Comparison of ENCODE assay signal across 1 cellular context in the genomic region with DNA sequence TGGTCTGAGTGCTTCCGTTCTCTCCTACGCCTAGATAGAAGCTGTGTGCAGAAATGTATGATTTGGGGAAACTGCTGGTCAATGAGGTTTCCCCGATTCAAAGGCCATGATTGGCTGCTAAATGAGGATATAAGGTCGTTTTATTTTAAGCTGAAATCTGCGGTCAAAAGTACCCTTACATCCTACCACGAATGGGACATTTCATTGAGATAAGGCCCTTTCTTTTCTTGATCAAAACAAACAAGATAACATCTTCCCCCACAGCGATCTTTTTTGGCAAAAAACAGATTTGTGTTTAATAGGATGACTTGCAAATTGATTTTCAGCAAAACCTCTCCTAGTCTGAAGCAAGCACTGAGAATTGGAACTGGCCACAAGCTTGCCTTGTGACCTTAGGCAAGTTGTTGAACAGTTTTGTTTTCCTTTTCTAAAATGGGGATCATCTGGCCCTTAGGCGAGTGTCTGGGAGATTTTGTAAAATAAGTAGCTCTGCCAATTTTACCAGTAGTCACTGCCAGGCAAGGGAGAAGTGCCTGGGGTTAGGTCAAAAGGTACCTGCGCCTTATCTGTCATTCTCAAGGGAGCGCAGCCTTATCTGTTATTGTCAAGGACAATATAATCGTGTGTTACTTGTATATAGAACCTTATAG.
TF ChIP-seq lines count a peak whose summit lies in the region.

No MANE protein-coding gene starts in this region.

TF ChIP-seq in K562, 482 proteins besides CTCF, POLR2A, EP300 and RAD21 (continued from another document):
- 0 out of 4 replicates have a peak, but pooled peaks of 1 of the 2 experiments have one; percentile 11 for TF ChIP-seq NRF1 (conservative IDR thresholded peaks at IDR 0.05 in 1 of 2, IDR thresholded peaks at IDR 0.05 in 1 of 2)
- 0 out of 4 replicates have a peak, but pooled peaks of 1 of the 2 experiments have one; percentile 23 for TF ChIP-seq SRF (CRISPR knock-in tag; IDR thresholded peaks at IDR 0.05)
- no peak for TF ChIP-seq SAFB2 (IDR thresholded peaks at IDR 0.05; ENCODE audit: borderline replicate concordance, low read depth, low read length, severe bottlenecking)
- no peak for TF ChIP-seq SLC30A9 (CRISPR knock-in tag; IDR thresholded peaks at IDR 0.05)
- TF ChIP-seq, protein P1, sequence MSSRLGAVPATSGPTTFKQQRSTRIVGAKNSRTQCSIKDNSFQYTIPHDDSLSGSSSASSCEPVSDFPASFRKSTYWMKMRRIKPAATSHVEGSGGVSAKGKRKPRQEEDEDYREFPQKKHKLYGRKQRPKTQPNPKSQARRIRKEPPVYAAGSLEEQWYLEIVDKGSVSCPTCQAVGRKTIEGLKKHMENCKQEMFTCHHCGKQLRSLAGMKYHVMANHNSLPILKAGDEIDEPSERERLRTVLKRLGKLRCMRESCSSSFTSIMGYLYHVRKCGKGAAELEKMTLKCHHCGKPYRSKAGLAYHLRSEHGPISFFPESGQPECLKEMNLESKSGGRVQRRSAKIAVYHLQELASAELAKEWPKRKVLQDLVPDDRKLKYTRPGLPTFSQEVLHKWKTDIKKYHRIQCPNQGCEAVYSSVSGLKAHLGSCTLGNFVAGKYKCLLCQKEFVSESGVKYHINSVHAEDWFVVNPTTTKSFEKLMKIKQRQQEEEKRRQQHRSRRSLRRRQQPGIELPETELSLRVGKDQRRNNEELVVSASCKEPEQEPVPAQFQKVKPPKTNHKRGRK (tag; IDR thresholded peaks at IDR 0.05), result peak; percentile 67; the same call in 1 of the 2 replicates
- peak; percentile 19; the same call in 1 of the 2 replicates for TF ChIP-seq ZBTB40 (IDR thresholded peaks at IDR 0.05)
- no peak for TF ChIP-seq ZBTB40 (CRISPR knock-in tag; IDR thresholded peaks at IDR 0.05)
- TF ChIP-seq MAFF (IDR thresholded peaks at IDR 0.05; ENCODE audit: low read length), result peak; percentile 37; the same call in 1 of the 2 replicates
- TF ChIP-seq SIRT6 (IDR thresholded peaks at IDR 0.05; ENCODE audit: low read depth, low read length), result no peak
- 0 out of 2 replicates have a peak, but pooled peaks have one; percentile 13 for TF ChIP-seq GATAD2B (IDR thresholded peaks at IDR 0.05; ENCODE audit: borderline replicate concordance)
- TF ChIP-seq ZNF212 (CRISPR knock-in tag; IDR thresholded peaks at IDR 0.05), result no peak
- no peak for TF ChIP-seq ZZZ3 (IDR thresholded peaks at IDR 0.05)
- TF ChIP-seq GATA2 (CRISPR knock-in tag; IDR thresholded peaks at IDR 0.05), result 0 out of 2 replicates have a peak, but pooled peaks have one; percentile 22
- TF ChIP-seq CBFA2T3 (IDR thresholded peaks at IDR 0.05), result peak; percentile 19; the same call in 1 of the 2 replicates
- TF ChIP-seq CXXC5 (CRISPR knock-in tag; IDR thresholded peaks at IDR 0.05), result peak; percentile 52
- peak; percentile 81 for TF ChIP-seq MAFG (tag; conservative IDR thresholded peaks at IDR 0.05)
- TF ChIP-seq NFE2 (IDR thresholded peaks at IDR 0.05; ENCODE audit: low read depth), result peak; percentile 60
- peak; percentile 41 to 67; a peak in 3 of 4 replicates for TF ChIP-seq KDM1A (IDR thresholded peaks at IDR 0.05)
- TF ChIP-seq TFE3 (CRISPR knock-in tag; IDR thresholded peaks at IDR 0.05), result no peak
- no peak for TF ChIP-seq HOXB6 (CRISPR knock-in tag; IDR thresholded peaks at IDR 0.05; ENCODE audit: borderline replicate concordance)
- TF ChIP-seq RCOR1 (IDR thresholded peaks at IDR 0.05; ENCODE audit: borderline replicate concordance in 1 of 2, low read depth in 2 of 2, low read length in 2 of 2), result peak in 1 of 2 experiments; percentile 39; a peak in 1 of 4 replicates
- peak; percentile 54; the same call in 1 of the 2 replicates for TF ChIP-seq SOX6 (IDR thresholded peaks at IDR 0.05)
- TF ChIP-seq ATF1 (CRISPR knock-in tag; IDR thresholded peaks at IDR 0.05), result no peak
- no peak for TF ChIP-seq ATF1 (tag; IDR thresholded peaks at IDR 0.05)
- TF ChIP-seq FOXO4 (CRISPR knock-in tag; IDR thresholded peaks at IDR 0.05), result no peak
- no peak for TF ChIP-seq ELF4 (CRISPR knock-in tag; IDR thresholded peaks at IDR 0.05)
